ENCODE assay signal across 8 cellular contexts in genomic region chrX:102720237-102721168, GRCh38. TPM values are rescaled to one million over a fixed set of nuclear protein-coding genes. Genes with fewer than 3 reads are reported as not detected.
A peak's percentile ranks its signal among the peaks of the same experiment; 100 is the strongest.
DNase-seq lines count a peak whose midpoint lies in the region; ATAC-seq, FAIRE-seq and TF ChIP-seq lines count a peak whose summit lies in the region.

A gene with protein sequence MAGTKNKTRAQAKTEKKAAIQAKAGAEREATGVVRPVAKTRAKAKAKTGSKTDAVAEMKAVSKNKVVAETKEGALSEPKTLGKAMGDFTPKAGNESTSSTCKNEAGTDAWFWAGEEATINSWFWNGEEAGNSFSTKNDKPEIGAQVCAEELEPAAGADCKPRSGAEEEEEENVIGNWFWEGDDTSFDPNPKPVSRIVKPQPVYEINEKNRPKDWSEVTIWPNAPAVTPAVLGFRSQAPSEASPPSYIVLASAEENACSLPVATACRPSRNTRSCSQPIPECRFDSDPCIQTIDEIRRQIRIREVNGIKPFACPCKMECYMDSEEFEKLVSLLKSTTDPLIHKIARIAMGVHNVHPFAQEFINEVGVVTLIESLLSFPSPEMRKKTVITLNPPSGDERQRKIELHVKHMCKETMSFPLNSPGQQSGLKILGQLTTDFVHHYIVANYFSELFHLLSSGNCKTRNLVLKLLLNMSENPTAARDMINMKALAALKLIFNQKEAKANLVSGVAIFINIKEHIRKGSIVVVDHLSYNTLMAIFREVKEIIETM (plus strand): TSS chrX:102720743. CDS start chrX:102748996, 28,253 bp downstream.

- H4K20me1 ChIP-seq in K562 (replicated peaks; ENCODE audit: control insufficient read depth, insufficient read depth, low read length) (no peaks in the 10 kb centered on the region), Karpas-422 (ENCODE audit: insufficient read depth, low read depth, low read length) (no peaks in the 10 kb centered on the region)

- intact Hi-C loops in K562 (cut with micrococcal nuclease): no loop called here

- TF ChIP-seq CTCF in K562 (IDR thresholded peaks at IDR 0.05 in 2 of 3, conservative IDR thresholded peaks at IDR 0.05 in 1 of 3; ENCODE audit: insufficient read depth in 2 of 3, low read depth in 1 of 3, low read length in 3 of 3): no peak

- H3K9ac ChIP-seq in K562 (ENCODE audit: insufficient read depth in 1 of 2, low read depth in 2 of 2, low read length in 2 of 2): peak within 1 kb of the TSS; percentile 32 to 63
- H3K9ac ChIP-seq in skeletal muscle tissue (ENCODE audit: low read depth in 1 of 3, low read length in 3 of 3): peak within 1 kb of the TSS; percentile 61 to 84 (median 83)
- H3K9ac ChIP-seq in Karpas-422 (ENCODE audit: low read length): no peak within 1 kb of the TSS

- no peaks in the 10 kb centered on the region for H3K9me3 ChIP-seq in K562 (replicated peaks; ENCODE audit: control insufficient read depth, insufficient read depth, low read depth, low read length)
- H3K9me3 ChIP-seq in skeletal muscle tissue (ENCODE audit: control insufficient read depth in 3 of 3, low read length in 3 of 3): no peaks in the 10 kb centered on the region
- no peaks in the 10 kb centered on the region for H3K9me3 ChIP-seq in Karpas-422 (ENCODE audit: low read length)

- H3K79me2 ChIP-seq in K562 (ENCODE audit: control insufficient read depth, insufficient read depth, low read length): no peaks in the 10 kb centered on the region
- H3K79me2 ChIP-seq in Karpas-422 (ENCODE audit: low read length): no peaks in the 10 kb centered on the region

- no peaks in the 10 kb centered on the region for H3K36me3 ChIP-seq in K562 (ENCODE audit: control insufficient read depth, insufficient read depth, low read length)
- no peaks in the 10 kb centered on the region for H3K36me3 ChIP-seq in skeletal muscle tissue (ENCODE audit: control insufficient read depth in 3 of 3, insufficient read depth in 3 of 3, low read length in 3 of 3)
- H3K36me3 ChIP-seq in Karpas-422 (ENCODE audit: insufficient read depth, low read length): no peaks in the 10 kb centered on the region

- TF ChIP-seq RAD21 in K562 (CRISPR knock-in tag; conservative IDR thresholded peaks at IDR 0.05 in 1 of 2, IDR thresholded peaks at IDR 0.05 in 1 of 2): no peak

- H2AFZ ChIP-seq in K562 (ENCODE audit: low read depth, low read length) (peak within 1 kb of the TSS; percentile 93), Karpas-422 (ENCODE audit: low read length) (no peak within 1 kb of the TSS)

- 13% methylated on average over 27 of the region's 31 CpGs for WGBS in K562 (ENCODE audit: insufficient coverage, low coverage, missing lambda C conversion rate)

- H3K4me2 ChIP-seq in K562 (ENCODE audit: insufficient read depth, low read length) (peak within 1 kb of the TSS; percentile 82), Karpas-422 (ENCODE audit: low read depth, low read length, poor library complexity, severe bottlenecking) (no peak within 1 kb of the TSS)

- ATAC-seq in GM21526 (IDR thresholded peaks at IDR 0.05; ENCODE audit: low FRiP score, unreplicated experiment): peak; percentile 94
- ATAC-seq in K562: peak; percentile 95

- H3K4me3 ChIP-seq in K562 (peak within 1 kb of the TSS; percentile 30), iPS-11a (ENCODE audit: low read depth, low read length) (peak within 1 kb of the TSS; percentile 9), skeletal muscle tissue (ENCODE audit: low read length in 3 of 3) (peak within 1 kb of the TSS; percentile 78 to 83 (median 81)), Karpas-422 (ENCODE audit: low read length) (no peak within 1 kb of the TSS)

- H3K27ac ChIP-seq in K562 (ENCODE audit: extremely low read depth, low read depth, low read length): no peak within 1 kb of the TSS; the same call in 2 of the 3 replicates
- no peak within 1 kb of the TSS for H3K27ac ChIP-seq in skeletal muscle tissue (ENCODE audit: low read depth, low read length)
- H3K27ac ChIP-seq in Karpas-422 (ENCODE audit: low read length): no peak within 1 kb of the TSS

- peak; percentile 56 for TF ChIP-seq POLR2A in K562 (conservative IDR thresholded peaks at IDR 0.05)

- H3K4me1 ChIP-seq in K562 (replicated peaks in 1 of 2; ENCODE audit: control insufficient read depth in 2 of 2, insufficient read depth in 2 of 2, low read length in 2 of 2) (no peaks in the 10 kb centered on the region; a peak in 1 of 5 replicates), skeletal muscle tissue (ENCODE audit: control insufficient read depth in 3 of 3, insufficient read depth in 3 of 3, low read length in 3 of 3) (peaks cover 0 to 7% (median 3%) of the 10 kb centered on the region in 3 donors), Karpas-422 (ENCODE audit: low read length) (no peaks in the 10 kb centered on the region)

- CTCF ChIA-PET in K562 (lab: Yijun Ruan, JAX; ENCODE audit: low intra/inter-chr PET ratio): no interaction called here

- TF ChIP-seq EP300 in K562 (IDR thresholded peaks at IDR 0.05; ENCODE audit: low read length): no peak

- peak; percentile 60 for FAIRE-seq in K562 (lab: Jason Lieb, UNC)

- DNase-seq in CD1c-positive myeloid dendritic cell (ENCODE audit: extremely low spot score) (peak; percentile 44), M059J (ENCODE audit: low read depth) (peak; percentile 67), T-helper 9 cell (peak; percentile 58), K562 (ENCODE audit: extremely low read depth in 1 of 4, low spot score in 3 of 4) (peak; percentile 58 to 71 (median 60)), Karpas-422 (no peak)

- H3K27me3 ChIP-seq in K562 (ENCODE audit: control insufficient read depth in 2 of 2, insufficient read depth in 2 of 2, low read length in 2 of 2) (0 out of 5 replicates have a peak, but pooled peaks cover 0 to 4% of the 10 kb centered on the region in 2 experiments), skeletal muscle tissue (ENCODE audit: control insufficient read depth in 3 of 3, insufficient read depth in 3 of 3, low read length in 3 of 3) (peaks cover 0 to 3% (median 0%) of the 10 kb centered on the region in 3 donors), Karpas-422 (ENCODE audit: low read length) (no peaks in the 10 kb centered on the region)

- in situ Hi-C loops in K562 (cut with MboI): no loop called here

- TSS peak; percentile 74 for BruUV-seq in K562 (replicated peaks; lab: Mats Ljungman, UMichigan)

- no peaks in the 10 kb centered on the region for H3K9me2 ChIP-seq in Karpas-422 (replicated peaks; ENCODE audit: insufficient read depth, low read length)

- no peaks in the 10 kb centered on the region for H3K9me1 ChIP-seq in K562 (ENCODE audit: control insufficient read depth, insufficient read depth, low read length)

- POLR2A ChIA-PET in K562 (lab: Yijun Ruan, JAX): interaction anchor here (0.6 kb wide), 1 partner anchor 9 kb away, joined by 3 read pairs; no protein-coding TSS in a partner anchor

RNA-seq across cellular contexts. Expression of the gene that starts here (rescaled TPM):
- total RNA-seq in M059J (2014; rRNA removed; shearing (Covaris generic)): 3.8 and 8.6 TPM in 2 replicates
- 0.95 and 1.5 TPM in 2 replicates for total RNA-seq in K562 (2011; cell fraction: chromatin; rRNA removed; ENCODE audit: low replicate concordance)
- total RNA-seq in K562 (2011; cell fraction: nucleolus; rRNA removed): 0.33 and 0.53 TPM in 2 replicates
- total RNA-seq in K562 (2011; cell fraction: nucleoplasm; rRNA removed): 0.88 and 2.1 TPM in 2 replicates
- total RNA-seq in K562 (2014; rRNA removed): 0.50 and 0.78 TPM in 2 replicates
- total RNA-seq in K562 (2014; rRNA removed; fragmentation: Illumina TruSeq; extraction: Trizol): 1.3 and 1.5 TPM in 2 replicates
- 1.4 and 1.9 TPM in 2 replicates for total RNA-seq in K562 (2015; rRNA removed; fragmentation: Illumina TruSeq; extraction: Trizol)
- total RNA-seq in K562 (2021): 1.1 and 1.8 TPM in 2 replicates
- 0.24 and 0.96 TPM in 2 replicates for polyA plus RNA-seq in K562 (2011; rRNA removed)
- 0.16 and 0.18 TPM in 2 replicates for polyA plus RNA-seq in K562 (2011; cell fraction: cytosol; rRNA removed)
- polyA plus RNA-seq in K562 (2011; cell fraction: nucleus; rRNA removed): 0.10 and 0.41 TPM in 2 replicates
- polyA plus RNA-seq in K562 (2012): 1.3 and 1.4 TPM in 2 replicates
- 1.1 and 1.2 TPM in 2 replicates for polyA plus RNA-seq in K562 (2014; fragmentation: Illumina TruSeq; extraction: Trizol)
- 1 to 10 TPM in 1 of 2 experiments, under 1 TPM in 1; 0.63 to 1.1 TPM for polyA plus RNA-seq in K562 (2014; fragmentation: Nextera tagmentation; extraction: Ambion mirVana)
- 0.66 and 0.77 TPM in 2 replicates for polyA plus RNA-seq in K562 (2014; rRNA removed)
- polyA minus RNA-seq in K562 (2011; rRNA and poly(A)+ RNA removed): 1.1 and 1.9 TPM in 2 replicates
- polyA minus RNA-seq in K562 (2011; cell fraction: cytosol; rRNA and poly(A)+ RNA removed): 2.2 and 4.5 TPM in 2 replicates
- polyA minus RNA-seq in K562 (2011; cell fraction: nucleus; rRNA and poly(A)+ RNA removed): 0.11 and 0.27 TPM in 2 replicates
- total RNA-seq in skeletal muscle tissue: 6.3 TPM
- 0.32 and 0.56 TPM in 2 replicates for total RNA-seq in Karpas-422 (2014; rRNA removed; shearing (Covaris generic); ENCODE audit: low replicate concordance)
